8 cellular contexts compared by ENCODE assay signal in the genomic region with DNA sequence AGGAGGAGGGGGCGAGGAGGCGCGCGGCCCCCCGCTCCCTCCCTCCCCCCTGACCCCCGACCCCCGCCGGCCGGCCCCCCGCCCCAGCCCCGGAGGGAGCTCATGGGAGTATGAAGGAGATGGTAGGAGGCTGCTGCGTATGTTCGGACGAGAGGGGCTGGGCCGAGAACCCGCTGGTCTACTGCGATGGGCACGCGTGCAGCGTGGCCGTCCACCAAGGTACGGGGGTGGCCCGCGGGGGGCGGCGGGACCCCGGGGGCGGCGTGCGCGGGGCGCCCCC. TPM values are rescaled to one million over a fixed set of nuclear protein-coding genes. Genes with fewer than 3 reads are reported as not detected.
A peak's percentile ranks its signal among the peaks of the same experiment; 100 is the strongest.
DNase-seq lines count a peak whose midpoint lies in the region; ATAC-seq and TF ChIP-seq lines count a peak whose summit lies in the region.

No MANE protein-coding gene starts in this region.

- H3K4me3 ChIP-seq in adrenal gland (peak overlapping the region in 3 of 4 donors; percentile 52 to 95 (median 71)), liver (ENCODE audit: low read depth in 1 of 3, low read length in 3 of 3) (peak overlapping the region; percentile 56 to 83 (median 67)), upper lobe of right lung (peak overlapping the region; percentile 72)

- H3K9me3 Mint-ChIP-seq in activated naive CD4-positive, alpha-beta T cell treated with anti-CD3 and anti-CD28 coated beads, Interleukin-2, amount 50 U/mL, for 24 hours, result no peaks in the 10 kb centered on the region
- no peaks in the 10 kb centered on the region for H3K9me3 Mint-ChIP-seq in activated naive CD4-positive, alpha-beta T cell treated with anti-CD3 and anti-CD28 coated beads, Interleukin-2, amount 50 U/mL, for 72 hours

- no peaks in the 10 kb centered on the region for H3K27me3 Mint-ChIP-seq in activated naive CD4-positive, alpha-beta T cell treated with anti-CD3 and anti-CD28 coated beads, Interleukin-2, amount 50 U/mL, for 24 hours

- no peak for TF ChIP-seq POLR2A in adrenal gland (IDR thresholded peaks at IDR 0.05)

- TF ChIP-seq RAD21 in liver (IDR thresholded peaks at IDR 0.05), result no peak

- H3K9ac ChIP-seq in liver (ENCODE audit: low read depth in 1 of 2, low read length in 2 of 2), result peak overlapping the region in 1 of 2 donors; percentile 33

- no peak for ATAC-seq in activated naive CD4-positive, alpha-beta T cell treated with anti-CD3 and anti-CD28 coated beads, Interleukin-2, amount 50 U/mL, for 72 hours
- ATAC-seq in upper lobe of right lung, result no peak
- no peak for ATAC-seq in GM21723 (IDR thresholded peaks at IDR 0.05; ENCODE audit: unreplicated experiment)
- no peak for ATAC-seq in GM21526 (IDR thresholded peaks at IDR 0.05; ENCODE audit: low FRiP score, unreplicated experiment)

- TF ChIP-seq CTCF in adrenal gland (IDR thresholded peaks at IDR 0.05), result no peak
- TF ChIP-seq CTCF in liver (IDR thresholded peaks at IDR 0.05; ENCODE audit: low read depth, low read length, missing input control), result no peak
- no peak for TF ChIP-seq CTCF in upper lobe of right lung (IDR thresholded peaks at IDR 0.05)

- intact Hi-C loops in adrenal gland (cut with DNase I) (no loop called here), upper lobe of right lung (cut with DNase I) (no loop called here)

- H3K27ac ChIP-seq in adrenal gland (peak overlapping the region; percentile 11 to 99 (median 98)), liver (ENCODE audit: low read depth in 1 of 2, low read length in 2 of 2) (peak overlapping the region in 1 of 2 donors; percentile 58), upper lobe of right lung (peak overlapping the region; percentile 80)

- DNase-seq in activated naive CD4-positive, alpha-beta T cell treated with anti-CD3 and anti-CD28 coated beads, Interleukin-2, amount 50 U/mL, for 72 hours (ENCODE audit: low spot score in 2 of 2), result no peak
- DNase-seq in adrenal gland (no peak), upper lobe of right lung (no peak), NCI-H1417 (lab: John Stamatoyannopoulos, UW) (no peak)

- peaks cover 20 to 41% of the 10 kb centered on the region in 2 donors for H3K4me1 ChIP-seq in adrenal gland (replicated peaks in 1 of 2)
- peaks cover 2 to 38% (median 21%) of the 10 kb centered on the region in 4 donors for H3K4me1 ChIP-seq in liver (ENCODE audit: control insufficient read depth in 4 of 4, insufficient read depth in 4 of 4, low read length in 3 of 4)
- H3K4me1 ChIP-seq in upper lobe of right lung, result peaks cover 28% of the 10 kb centered on the region

- peaks cover 14% of the 10 kb centered on the region for H3K36me3 Mint-ChIP-seq in activated naive CD4-positive, alpha-beta T cell treated with anti-CD3 and anti-CD28 coated beads, Interleukin-2, amount 50 U/mL, for 24 hours
- peaks cover 48 to 56% of the 10 kb centered on the region in 2 donors for H3K36me3 Mint-ChIP-seq in activated naive CD4-positive, alpha-beta T cell treated with anti-CD3 and anti-CD28 coated beads, Interleukin-2, amount 50 U/mL, for 72 hours

- peak overlapping the region; percentile 97 for H3K4me3 Mint-ChIP-seq in activated naive CD4-positive, alpha-beta T cell treated with anti-CD3 and anti-CD28 coated beads, Interleukin-2, amount 50 U/mL, for 24 hours

- WGBS in adrenal gland, 4 donors, result 0 to 5% (median 1%) methylated on average over 4 to 31 of the region's 32 CpGs
- under 1% methylated on average over 32 of the region's 32 CpGs for WGBS in liver

- H3K27me3 ChIP-seq in adrenal gland (no peaks in the 10 kb centered on the region), liver (ENCODE audit: control insufficient read depth in 4 of 4, insufficient read depth in 4 of 4, low read length in 3 of 4) (no peaks in the 10 kb centered on the region), upper lobe of right lung (no peaks in the 10 kb centered on the region)

- no peak overlapping the region for H3K27ac Mint-ChIP-seq in activated naive CD4-positive, alpha-beta T cell treated with anti-CD3 and anti-CD28 coated beads, Interleukin-2, amount 50 U/mL, for 24 hours
- H3K27ac Mint-ChIP-seq in activated naive CD4-positive, alpha-beta T cell treated with anti-CD3 and anti-CD28 coated beads, Interleukin-2, amount 50 U/mL, for 72 hours, result peak overlapping the region in 1 of 2 donors; percentile 94

- peaks cover 44% of the 10 kb centered on the region for H3K4me1 Mint-ChIP-seq in activated naive CD4-positive, alpha-beta T cell treated with anti-CD3 and anti-CD28 coated beads, Interleukin-2, amount 50 U/mL, for 24 hours

- H3K9me3 ChIP-seq in adrenal gland (replicated peaks in 1 of 3), result no peaks in the 10 kb centered on the region
- no peaks in the 10 kb centered on the region for H3K9me3 ChIP-seq in liver (ENCODE audit: control insufficient read depth in 4 of 4, low read length in 3 of 4)
- H3K9me3 ChIP-seq in upper lobe of right lung, result no peaks in the 10 kb centered on the region

- H3K36me3 ChIP-seq in adrenal gland (replicated peaks in 1 of 2), result peaks cover 0 to 29% of the 10 kb centered on the region in 2 donors
- peaks cover 0 to 4% (median under 1%) of the 10 kb centered on the region in 4 donors for H3K36me3 ChIP-seq in liver (ENCODE audit: control insufficient read depth in 4 of 4, insufficient read depth in 3 of 4, low read depth in 1 of 4, low read length in 3 of 4)
- peaks cover 17% of the 10 kb centered on the region for H3K36me3 ChIP-seq in upper lobe of right lung

TF ChIP-seq in liver, 16 proteins besides CTCF, POLR2A, EP300 and RAD21:
- no peak for TF ChIP-seq FOXA2 (IDR thresholded peaks at IDR 0.05)
- TF ChIP-seq EGR1 (IDR thresholded peaks at IDR 0.05; ENCODE audit: low read depth in 2 of 2), result no peak
- TF ChIP-seq YY1 (IDR thresholded peaks at IDR 0.05), result no peak
- TF ChIP-seq, protein P1, sequence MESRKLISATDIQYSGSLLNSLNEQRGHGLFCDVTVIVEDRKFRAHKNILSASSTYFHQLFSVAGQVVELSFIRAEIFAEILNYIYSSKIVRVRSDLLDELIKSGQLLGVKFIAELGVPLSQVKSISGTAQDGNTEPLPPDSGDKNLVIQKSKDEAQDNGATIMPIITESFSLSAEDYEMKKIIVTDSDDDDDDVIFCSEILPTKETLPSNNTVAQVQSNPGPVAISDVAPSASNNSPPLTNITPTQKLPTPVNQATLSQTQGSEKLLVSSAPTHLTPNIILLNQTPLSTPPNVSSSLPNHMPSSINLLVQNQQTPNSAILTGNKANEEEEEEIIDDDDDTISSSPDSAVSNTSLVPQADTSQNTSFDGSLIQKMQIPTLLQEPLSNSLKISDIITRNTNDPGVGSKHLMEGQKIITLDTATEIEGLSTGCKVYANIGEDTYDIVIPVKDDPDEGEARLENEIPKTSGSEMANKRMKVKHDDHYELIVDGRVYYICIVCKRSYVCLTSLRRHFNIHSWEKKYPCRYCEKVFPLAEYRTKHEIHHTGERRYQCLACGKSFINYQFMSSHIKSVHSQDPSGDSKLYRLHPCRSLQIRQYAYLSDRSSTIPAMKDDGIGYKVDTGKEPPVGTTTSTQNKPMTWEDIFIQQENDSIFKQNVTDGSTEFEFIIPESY (IDR thresholded peaks at IDR 0.05), result no peak
- no peak for TF ChIP-seq HNF4A (conservative IDR thresholded peaks at IDR 0.05)
- no peak for TF ChIP-seq JUND (IDR thresholded peaks at IDR 0.05)
- no peak for TF ChIP-seq SP1 (IDR thresholded peaks at IDR 0.05)
- TF ChIP-seq, protein P2, sequence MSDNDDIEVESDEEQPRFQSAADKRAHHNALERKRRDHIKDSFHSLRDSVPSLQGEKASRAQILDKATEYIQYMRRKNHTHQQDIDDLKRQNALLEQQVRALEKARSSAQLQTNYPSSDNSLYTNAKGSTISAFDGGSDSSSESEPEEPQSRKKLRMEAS (IDR thresholded peaks at IDR 0.05), result no peak
- TF ChIP-seq, protein P3, sequence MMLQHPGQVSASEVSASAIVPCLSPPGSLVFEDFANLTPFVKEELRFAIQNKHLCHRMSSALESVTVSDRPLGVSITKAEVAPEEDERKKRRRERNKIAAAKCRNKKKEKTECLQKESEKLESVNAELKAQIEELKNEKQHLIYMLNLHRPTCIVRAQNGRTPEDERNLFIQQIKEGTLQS (IDR thresholded peaks at IDR 0.05), result no peak

RNA-seq across cellular contexts. Expression of a gene that starts 0.4 kb away (rescaled TPM):
- 100 to 1,000 TPM; 204 to 288 TPM for total RNA-seq in activated naive CD4-positive, alpha-beta T cell treated with anti-CD3 and anti-CD28 coated beads, Interleukin-2, amount 50 U/mL, for 72 hours
- total RNA-seq in adrenal gland (100 to 1,000 TPM in 4 of 8 donors, 10 to 100 TPM in 4; 63.7 to 191 (median 99.8) TPM), liver (10 to 100 TPM in 1 of 2 donors, 1 to 10 TPM in 1; 8.5 to 22.8 TPM), upper lobe of right lung (133 TPM)
- polyA plus RNA-seq in adrenal gland (100 to 1,000 TPM in 1 of 3 donors, 10 to 100 TPM in 2; 27.3 to 339 (median 50.5) TPM), liver (1 to 10 TPM; 3.3 to 7.7 TPM)

RNA-seq across cellular contexts. Expression of a gene that starts 24.7 kb away (rescaled TPM):
- total RNA-seq in activated naive CD4-positive, alpha-beta T cell treated with anti-CD3 and anti-CD28 coated beads, Interleukin-2, amount 50 U/mL, for 72 hours, result 10 to 100 TPM; 32.7 to 40.7 TPM
- total RNA-seq in adrenal gland (10 to 100 TPM in 7 of 8 donors, 1 to 10 TPM in 1; 9.9 to 78.7 (median 49.7) TPM), liver (1 to 10 TPM; 4.5 to 9.0 TPM), upper lobe of right lung (29.7 TPM)
- polyA plus RNA-seq in adrenal gland (10 to 100 TPM; 36.1 to 45.7 (median 43.2) TPM), liver (100 to 1,000 TPM in 1 of 2 donors, 10 to 100 TPM in 1; 65.6 to 152 TPM)

RNA-seq across cellular contexts. Expression of a gene that starts 30.7 kb away (rescaled TPM):
- 10 to 100 TPM; 27.5 to 31.3 TPM for total RNA-seq in activated naive CD4-positive, alpha-beta T cell treated with anti-CD3 and anti-CD28 coated beads, Interleukin-2, amount 50 U/mL, for 72 hours
- total RNA-seq in adrenal gland, result 1 to 10 TPM; 1.5 to 9.4 (median 3.9) TPM
- 1 to 10 TPM in 2 of 3 donors, under 1 TPM in 1; 0.97 to 2.9 (median 2.7) TPM for polyA plus RNA-seq in adrenal gland
- total RNA-seq in liver, result 1 to 10 TPM in 1 of 2 donors, under 1 TPM in 1; 0.37 to 1.8 TPM
- 1 to 10 TPM in 1 of 2 donors, under 1 TPM in 1; 0.32 to 1.9 TPM for polyA plus RNA-seq in liver
- 2.1 TPM for total RNA-seq in upper lobe of right lung

RNA-seq across cellular contexts. Expression of a gene that starts 42.7 kb away (rescaled TPM):
- 1 to 10 TPM; 3.1 to 6.9 TPM for total RNA-seq in activated naive CD4-positive, alpha-beta T cell treated with anti-CD3 and anti-CD28 coated beads, Interleukin-2, amount 50 U/mL, for 72 hours
- 10 to 100 TPM in 7 of 8 donors, 1 to 10 TPM in 1; 7.4 to 82.3 (median 38.9) TPM for total RNA-seq in adrenal gland
- 100 to 1,000 TPM in 2 of 3 donors, 10 to 100 TPM in 1; 13.4 to 233 (median 144) TPM for polyA plus RNA-seq in adrenal gland
- 1 to 10 TPM; 1.2 to 2.2 TPM for total RNA-seq in liver
- polyA plus RNA-seq in liver, result 1 to 10 TPM; 1.3 to 3.2 TPM
- total RNA-seq in upper lobe of right lung, result 59.1 TPM

RNA-seq across cellular contexts. Expression of a gene that starts 47.1 kb away (rescaled TPM):
- 100 to 1,000 TPM; 339 to 405 TPM for total RNA-seq in activated naive CD4-positive, alpha-beta T cell treated with anti-CD3 and anti-CD28 coated beads, Interleukin-2, amount 50 U/mL, for 72 hours
- total RNA-seq in adrenal gland (100 to 1,000 TPM; 138 to 315 (median 235) TPM), liver (100 to 1,000 TPM; 121 to 137 TPM), upper lobe of right lung (127 TPM)
- polyA plus RNA-seq in adrenal gland (100 to 1,000 TPM; 240 to 556 (median 328) TPM), liver (100 to 1,000 TPM; 200 to 279 TPM)
